8 cellular contexts compared by ENCODE assay signal in genomic region chr4:10115271-10115656, GRCh38. TPM values are rescaled to one million over a fixed set of nuclear protein-coding genes. Genes with fewer than 3 reads are reported as not detected.
DNase-seq lines count a peak whose midpoint lies in the region; ATAC-seq lines count a peak whose summit lies in the region.

No MANE protein-coding gene starts in this region.

- no peaks in the 10 kb centered on the region for H3K27me3 Mint-ChIP-seq in stimulated activated naive CD8-positive, alpha-beta T cell treated with anti-CD3 and anti-CD28 coated beads, Interleukin-15, Interleukin-2, amounts not matched to agents 100 ng/mL and 50 ng/mL, for 24 hours

- ATAC-seq in stimulated activated naive CD8-positive, alpha-beta T cell treated with anti-CD3 and anti-CD28 coated beads, Interleukin-15, Interleukin-2, amounts not matched to agents 100 U/mL and 50 U/mL, for 24 hours, result no peak
- ATAC-seq in GM18909 (IDR thresholded peaks at IDR 0.05; ENCODE audit: poor library complexity, unreplicated experiment) (no peak), left lobe of liver (no peak)

- H3K9me3 ChIP-seq in adipocyte (ENCODE audit: control insufficient read depth, low read length) (no peaks in the 10 kb centered on the region), thymus (ENCODE audit: control insufficient read depth) (no peaks in the 10 kb centered on the region)

- peak overlapping the region; percentile 93 for H3K27ac Mint-ChIP-seq in stimulated activated naive CD8-positive, alpha-beta T cell treated with anti-CD3 and anti-CD28 coated beads, Interleukin-15, Interleukin-2, amounts not matched to agents 100 ng/mL and 50 ng/mL, for 24 hours

- 66% methylated on average over 8 of the region's 8 CpGs for WGBS in thymus

- H3K36me3 ChIP-seq in adipocyte (ENCODE audit: control insufficient read depth, insufficient read depth, low read length, severe bottlenecking) (peaks cover 49% of the 10 kb centered on the region), thymus (ENCODE audit: control insufficient read depth, insufficient read depth) (peaks cover 55% of the 10 kb centered on the region)

- no peak overlapping the region for H3K27ac ChIP-seq in thymus (ENCODE audit: low read depth)

- peaks cover 83% of the 10 kb centered on the region for H3K4me1 Mint-ChIP-seq in stimulated activated naive CD8-positive, alpha-beta T cell treated with anti-CD3 and anti-CD28 coated beads, Interleukin-15, Interleukin-2, amounts not matched to agents 100 ng/mL and 50 ng/mL, for 24 hours (ENCODE audit: low read depth)

- H3K4me1 ChIP-seq in adipocyte (ENCODE audit: control insufficient read depth, insufficient read depth, low read length), result peaks cover 16% of the 10 kb centered on the region
- H3K4me1 ChIP-seq in thymus (ENCODE audit: control insufficient read depth, insufficient read depth, low read length), result peaks cover 58% of the 10 kb centered on the region

- H3K4me3 ChIP-seq in adipocyte (ENCODE audit: low read length) (peak overlapping the region; percentile 92), thymus (ENCODE audit: low read length) (peak overlapping the region; percentile 93)

- peaks cover 56% of the 10 kb centered on the region for H3K36me3 Mint-ChIP-seq in stimulated activated naive CD8-positive, alpha-beta T cell treated with anti-CD3 and anti-CD28 coated beads, Interleukin-15, Interleukin-2, amounts not matched to agents 100 ng/mL and 50 ng/mL, for 24 hours (ENCODE audit: low read depth)

- peak overlapping the region; percentile 97 for H3K4me3 Mint-ChIP-seq in stimulated activated naive CD8-positive, alpha-beta T cell treated with anti-CD3 and anti-CD28 coated beads, Interleukin-15, Interleukin-2, amounts not matched to agents 100 ng/mL and 50 ng/mL, for 24 hours

- H3K27me3 ChIP-seq in adipocyte (replicated peaks; ENCODE audit: control insufficient read depth, insufficient read depth, low read length) (no peaks in the 10 kb centered on the region), thymus (ENCODE audit: control insufficient read depth, insufficient read depth) (no peaks in the 10 kb centered on the region)

- peak overlapping the region; percentile 97 for H3K9ac ChIP-seq in adipocyte (ENCODE audit: low read length)

- H3K9me3 Mint-ChIP-seq in stimulated activated naive CD8-positive, alpha-beta T cell treated with anti-CD3 and anti-CD28 coated beads, Interleukin-15, Interleukin-2, amounts not matched to agents 100 ng/mL and 50 ng/mL, for 24 hours, result no peaks in the 10 kb centered on the region

- DNase-seq in stimulated activated naive CD8-positive, alpha-beta T cell treated with anti-CD3 and anti-CD28 coated beads, Interleukin-15, Interleukin-2, amounts not matched to agents 100 U/mL and 50 U/mL, for 24 hours, result no peak
- DNase-seq in adipocyte (ENCODE audit: low read depth), result peak; percentile 74
- peak; percentile 28 for DNase-seq in kidney glomerular epithelial cell (lab: John Stamatoyannopoulos, UW)
- DNase-seq in NK-92 (lab: John Stamatoyannopoulos, UW; ENCODE audit: unreplicated experiment), result no peak
- no peak for DNase-seq in left lobe of liver (ENCODE audit: low spot score)

RNA-seq across cellular contexts. Expression of gene WDR1, which starts 1.3 kb away (rescaled TPM):
- polyA plus RNA-seq in thymus, result 141 TPM
- 69.5 TPM for total RNA-seq in left lobe of liver

Comparison
In these comparisons a context has a peak if more than half of its experiments do, and no peak if none do; other contexts are left out.
1. DNase-seq: peak in adipocyte (single experiment) and kidney glomerular epithelial cell (single experiment); none in stimulated activated naive CD8-positive, alpha-beta T cell treated with anti-CD3 and anti-CD28 coated beads, Interleukin-15, Interleukin-2, amounts not matched to agents 100 U/mL and 50 U/mL, for 24 hours (single experiment), NK-92 (single experiment) and left lobe of liver (single experiment).